13 cellular contexts compared by ENCODE assay signal in genomic region chr9:123865226-123865625, GRCh38.
"Had no signal": no experiment of that assay in that cellular context is flagged by ENCODE, and none has a peak within 500 bp of the region (broad histone marks: within the 10 kb centered on the region; RNA-seq: fewer than 3 reads in every experiment).

No MANE protein-coding gene starts in this region.

- FAIRE-seq: endothelial cell of umbilical vein had no signal

- H3K27ac ChIP-seq: foreskin keratinocyte had no signal

- H3K27me3 ChIP-seq: foreskin keratinocyte, sigmoid colon had no signal

- DNase-seq: activated CD4-positive, alpha-beta memory T cell treated with anti-CD3 and anti-CD28 coated beads for 36 hours; activated effector memory CD4-positive, alpha-beta T cell treated with anti-CD3 and anti-CD28 coated beads, Interleukin-2, amount 50 U/mL, for 16 hours; activated T-cell treated with anti-CD3 and anti-CD28 coated beads, Interleukin-2, amount 50 U/mL, for 4 hours; effector CD4-positive, alpha-beta T cell; foreskin keratinocyte; islet precursor cell; posterior cingulate gyrus; sigmoid colon; stimulated activated CD4-positive, alpha-beta T cell treated with anti-CD3 and anti-CD28 coated beads, Interleukin-12 subunit alpha, Interleukin-12 subunit beta, amount 100 ng/mL, for 4 hours; stimulated activated CD4-positive, alpha-beta T cell treated with anti-CD3 and anti-CD28 coated beads, Interleukin-2, amount 100 ng/mL, for 48 hours; stimulated activated naive CD4-positive, alpha-beta T cell treated with Interleukin-2 at 50 U/mL for 16 hours; T-helper 9 cell had no signal

- H3K36me3 ChIP-seq: sigmoid colon had no signal

- H3K4me1 ChIP-seq: foreskin keratinocyte had no signal

- ATAC-seq: activated T-cell treated with anti-CD3 and anti-CD28 coated beads, Interleukin-2, amount 50 U/mL, for 4 hours; foreskin keratinocyte had no signal

- H3K4me3 ChIP-seq: sigmoid colon had no signal

- H3K9me3 ChIP-seq: sigmoid colon had no signal
